In the genomic region with DNA sequence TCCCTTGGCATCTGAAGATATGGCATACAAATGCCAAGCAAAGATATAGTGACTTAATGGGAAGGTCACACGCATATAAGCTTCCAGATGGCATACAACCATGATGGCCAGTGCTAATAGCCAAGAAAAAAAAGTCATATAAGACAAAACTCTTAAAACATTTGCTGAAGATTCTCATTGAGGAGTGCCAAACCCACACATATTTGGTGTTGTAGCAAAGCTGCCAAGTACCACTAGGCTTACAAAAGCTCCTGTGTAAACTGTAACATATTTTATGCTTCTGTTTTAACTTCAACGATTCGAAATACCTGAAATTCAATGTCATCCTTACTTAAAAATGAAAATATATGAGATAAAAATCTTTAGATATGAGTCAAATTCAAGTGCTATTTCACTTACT, we compare ENCODE assay signal across 16 cellular contexts.
DNase-seq lines count a peak whose midpoint lies in the region; ATAC-seq and TF ChIP-seq lines count a peak whose summit lies in the region.
"Had no signal": no experiment of that assay in that cellular context is flagged by ENCODE, and none has a peak within 500 bp of the region (broad histone marks: within the 10 kb centered on the region; RNA-seq: fewer than 3 reads in every experiment).

No MANE protein-coding gene starts in this region.

- no peak overlapping the region for H3K4me3 ChIP-seq in AG10803 (ENCODE audit: low read length)
- H3K4me3 ChIP-seq: A549, BLaER1 had no signal

- peak; percentile 9 for DNase-seq in AG10803 (ENCODE audit: low read depth)
- DNase-seq in NCI-H446 treated with DMSO at 0.1 percent for 48 hours (lab: John Stamatoyannopoulos, UW): peak; percentile 23
- DNase-seq in astrocyte of the hippocampus (ENCODE audit: low read depth, low spot score): peak; percentile 15
- DNase-seq in fibroblast of peridontal ligament (ENCODE audit: extremely low read depth): peak; percentile 38
- no peak for DNase-seq in pons (ENCODE audit: low spot score)
- DNase-seq: Calu3; CD8-positive, alpha-beta T cell; DMS79 treated with DMSO at 0.1 percent for 48 hours; GF-D8; HCEC 1CT had no signal

- ATAC-seq in GM21423 (IDR thresholded peaks at IDR 0.05; ENCODE audit: unreplicated experiment) (no peak), HG02798 (IDR thresholded peaks at IDR 0.05; ENCODE audit: poor library complexity, unreplicated experiment) (no peak), HG02870 (IDR thresholded peaks at IDR 0.05; ENCODE audit: unreplicated experiment) (no peak)
- ATAC-seq: A549; CD8-positive, alpha-beta T cell; HepG2 had no signal

- no peak for TF ChIP-seq CTCF in AG10803 (conservative IDR thresholded peaks at IDR 0.05; ENCODE audit: low read length)
